ENCODE assay signal across 1 cellular context in the genomic region with DNA sequence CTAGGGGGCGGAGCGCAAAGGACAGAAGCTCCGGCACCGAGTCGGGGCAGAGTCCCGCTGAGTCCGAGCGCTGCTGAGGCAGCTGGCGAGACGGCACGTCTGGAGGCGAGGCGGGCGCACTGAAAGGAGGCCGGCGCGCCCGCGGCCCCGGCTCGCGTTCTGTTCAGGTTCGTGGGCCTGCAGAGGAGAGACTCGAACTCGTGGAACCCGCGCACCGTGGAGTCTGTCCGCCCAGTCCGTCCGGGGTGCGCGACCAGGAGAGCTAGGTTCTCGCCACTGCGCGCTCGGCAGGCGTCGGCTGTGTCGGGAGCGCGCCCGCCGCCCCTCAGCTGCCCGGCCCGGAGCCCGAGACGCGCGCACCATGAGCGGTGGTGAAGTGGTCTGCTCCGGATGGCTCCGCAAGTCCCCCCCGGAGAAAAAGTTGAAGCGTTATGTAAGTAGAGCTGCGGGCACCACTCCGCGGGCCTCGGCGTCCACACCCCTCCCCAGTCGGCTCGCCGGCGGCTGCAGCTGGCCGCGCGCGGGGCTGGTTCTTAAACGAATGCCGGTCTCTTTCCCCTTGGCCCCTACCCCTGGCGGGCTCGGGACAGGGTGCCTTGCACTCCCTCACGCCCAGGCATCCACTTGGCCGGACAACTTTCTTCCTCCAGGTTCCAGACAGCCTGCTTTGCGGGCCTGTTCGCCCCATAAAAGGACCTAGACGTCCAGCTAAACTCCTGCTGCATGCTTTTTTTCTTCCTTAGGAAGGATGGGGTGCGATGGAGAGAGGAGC.
TF ChIP-seq lines count a peak whose summit lies in the region.

A gene (plus strand): TSS at position 49 of the 772 bp plus-strand sequence. CDS start 313 bp downstream, at position 362.

TF ChIP-seq in HepG2, 621 proteins besides CTCF, POLR2A, EP300 and RAD21 (continued from another document and continues in another):
- TF ChIP-seq SATB2 (CRISPR knock-in tag; IDR thresholded peaks at IDR 0.05) (no peak), GABPB1 (CRISPR knock-in tag; IDR thresholded peaks at IDR 0.05) (peak; percentile 49; the same call in 1 of the 2 replicates), ZNF10 (CRISPR knock-in tag; IDR thresholded peaks at IDR 0.05; ENCODE audit: borderline replicate concordance, low read depth) (no peak), TAF1 (CRISPR knock-in tag; IDR thresholded peaks at IDR 0.05) (peak; percentile 71), ZNF207 (IDR thresholded peaks at IDR 0.05; ENCODE audit: borderline replicate concordance) (no peak), SRY (CRISPR knock-in tag; IDR thresholded peaks at IDR 0.05) (peak; percentile 50; the same call in 1 of the 2 replicates), MTA1 (CRISPR knock-in tag; IDR thresholded peaks at IDR 0.05; ENCODE audit: borderline replicate concordance) (no peak), MED13 (CRISPR knock-in tag; IDR thresholded peaks at IDR 0.05) (no peak), REPIN1 (CRISPR knock-in tag; IDR thresholded peaks at IDR 0.05; ENCODE audit: borderline replicate concordance, low read depth) (no peak), CCAR2 (optimal IDR thresholded peaks at IDR 0.05; ENCODE audit: low read depth, low read length) (no peak), MAZ (IDR thresholded peaks at IDR 0.05; ENCODE audit: borderline replicate concordance, low read depth, low read length) (no peak), MAZ (CRISPR knock-in tag; IDR thresholded peaks at IDR 0.05; ENCODE audit: low read depth) (0 out of 2 replicates have a peak, but pooled peaks have one; percentile 17), NFE2L2 (IDR thresholded peaks at IDR 0.05; ENCODE audit: low read length) (no peak), ZNF138 (CRISPR knock-in tag; IDR thresholded peaks at IDR 0.05; ENCODE audit: low read depth) (no peak), ZNF251 (CRISPR knock-in tag; IDR thresholded peaks at IDR 0.05) (no peak), ZBTB42 (CRISPR knock-in tag; IDR thresholded peaks at IDR 0.05) (no peak; the same call in 1 of the 2 replicates), NFYB (CRISPR knock-in tag; IDR thresholded peaks at IDR 0.05) (no peak), ZNF766 (CRISPR knock-in tag; IDR thresholded peaks at IDR 0.05; ENCODE audit: borderline replicate concordance) (no peak), IRF2 (CRISPR knock-in tag; IDR thresholded peaks at IDR 0.05) (no peak), KLF16 (CRISPR knock-in tag; IDR thresholded peaks at IDR 0.05) (no peak), ATF7 (IDR thresholded peaks at IDR 0.05) (no peak), ATF7 (CRISPR knock-in tag; IDR thresholded peaks at IDR 0.05) (no peak), ATF1 (CRISPR knock-in tag; IDR thresholded peaks at IDR 0.05) (no peak), ZNF569 (CRISPR knock-in tag; IDR thresholded peaks at IDR 0.05; ENCODE audit: borderline replicate concordance) (no peak), NR3C1 (CRISPR knock-in tag; IDR thresholded peaks at IDR 0.05) (no peak), POLR2AphosphoS5 (IDR thresholded peaks at IDR 0.05; ENCODE audit: low read depth, low read length) (peak; percentile 37; the same call in 1 of the 2 replicates), RBM39 (IDR thresholded peaks at IDR 0.05; ENCODE audit: low read depth, low read length, poor library complexity, severe bottlenecking) (no peak), HOXA5 (CRISPR knock-in tag; IDR thresholded peaks at IDR 0.05) (peak; percentile 22), BRCA1 (CRISPR knock-in tag; IDR thresholded peaks at IDR 0.05) (0 out of 2 replicates have a peak, but pooled peaks have one; percentile 64), KDM6A (CRISPR knock-in tag; IDR thresholded peaks at IDR 0.05; ENCODE audit: low read depth) (no peak), IKZF4 (CRISPR knock-in tag; IDR thresholded peaks at IDR 0.05; ENCODE audit: borderline replicate concordance, low read depth, not compliant biosample characterization) (no peak), HNF4G (IDR thresholded peaks at IDR 0.05; ENCODE audit: borderline replicate concordance, low read depth, low read length) (no peak), HNF4G (CRISPR knock-in tag; IDR thresholded peaks at IDR 0.05; ENCODE audit: borderline replicate concordance, low read depth) (no peak), ZSCAN25 (CRISPR knock-in tag; IDR thresholded peaks at IDR 0.05) (peak; percentile 52; the same call in 1 of the 2 replicates), U2AF1 (optimal IDR thresholded peaks at IDR 0.05; ENCODE audit: low read depth, low read length) (peak; percentile 32), RBM22 (optimal IDR thresholded peaks at IDR 0.05; ENCODE audit: low read length) (no peak), ZSCAN22 (CRISPR knock-in tag; IDR thresholded peaks at IDR 0.05) (no peak)
- TF ChIP-seq, protein P1, sequence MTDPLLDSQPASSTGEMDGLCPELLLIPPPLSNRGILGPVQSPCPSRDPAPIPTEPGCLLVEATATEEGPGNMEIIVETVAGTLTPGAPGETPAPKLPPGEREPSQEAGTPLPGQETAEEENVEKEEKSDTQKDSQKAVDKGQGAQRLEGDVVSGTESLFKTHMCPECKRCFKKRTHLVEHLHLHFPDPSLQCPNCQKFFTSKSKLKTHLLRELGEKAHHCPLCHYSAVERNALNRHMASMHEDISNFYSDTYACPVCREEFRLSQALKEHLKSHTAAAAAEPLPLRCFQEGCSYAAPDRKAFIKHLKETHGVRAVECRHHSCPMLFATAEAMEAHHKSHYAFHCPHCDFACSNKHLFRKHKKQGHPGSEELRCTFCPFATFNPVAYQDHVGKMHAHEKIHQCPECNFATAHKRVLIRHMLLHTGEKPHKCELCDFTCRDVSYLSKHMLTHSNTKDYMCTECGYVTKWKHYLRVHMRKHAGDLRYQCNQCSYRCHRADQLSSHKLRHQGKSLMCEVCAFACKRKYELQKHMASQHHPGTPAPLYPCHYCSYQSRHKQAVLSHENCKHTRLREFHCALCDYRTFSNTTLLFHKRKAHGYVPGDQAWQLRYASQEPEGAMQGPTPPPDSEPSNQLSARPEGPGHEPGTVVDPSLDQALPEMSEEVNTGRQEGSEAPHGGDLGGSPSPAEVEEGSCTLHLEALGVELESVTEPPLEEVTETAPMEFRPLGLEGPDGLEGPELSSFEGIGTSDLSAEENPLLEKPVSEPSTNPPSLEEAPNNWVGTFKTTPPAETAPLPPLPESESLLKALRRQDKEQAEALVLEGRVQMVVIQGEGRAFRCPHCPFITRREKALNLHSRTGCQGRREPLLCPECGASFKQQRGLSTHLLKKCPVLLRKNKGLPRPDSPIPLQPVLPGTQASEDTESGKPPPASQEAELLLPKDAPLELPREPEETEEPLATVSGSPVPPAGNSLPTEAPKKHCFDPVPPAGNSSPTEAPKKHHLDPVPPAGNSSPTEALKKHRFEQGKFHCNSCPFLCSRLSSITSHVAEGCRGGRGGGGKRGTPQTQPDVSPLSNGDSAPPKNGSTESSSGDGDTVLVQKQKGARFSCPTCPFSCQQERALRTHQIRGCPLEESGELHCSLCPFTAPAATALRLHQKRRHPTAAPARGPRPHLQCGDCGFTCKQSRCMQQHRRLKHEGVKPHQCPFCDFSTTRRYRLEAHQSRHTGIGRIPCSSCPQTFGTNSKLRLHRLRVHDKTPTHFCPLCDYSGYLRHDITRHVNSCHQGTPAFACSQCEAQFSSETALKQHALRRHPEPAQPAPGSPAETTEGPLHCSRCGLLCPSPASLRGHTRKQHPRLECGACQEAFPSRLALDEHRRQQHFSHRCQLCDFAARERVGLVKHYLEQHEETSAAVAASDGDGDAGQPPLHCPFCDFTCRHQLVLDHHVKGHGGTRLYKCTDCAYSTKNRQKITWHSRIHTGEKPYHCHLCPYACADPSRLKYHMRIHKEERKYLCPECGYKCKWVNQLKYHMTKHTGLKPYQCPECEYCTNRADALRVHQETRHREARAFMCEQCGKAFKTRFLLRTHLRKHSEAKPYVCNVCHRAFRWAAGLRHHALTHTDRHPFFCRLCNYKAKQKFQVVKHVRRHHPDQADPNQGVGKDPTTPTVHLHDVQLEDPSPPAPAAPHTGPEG (CRISPR knock-in tag; IDR thresholded peaks at IDR 0.05): 0 out of 2 replicates have a peak, but pooled peaks have one; percentile 24
- TF ChIP-seq, protein P2, sequence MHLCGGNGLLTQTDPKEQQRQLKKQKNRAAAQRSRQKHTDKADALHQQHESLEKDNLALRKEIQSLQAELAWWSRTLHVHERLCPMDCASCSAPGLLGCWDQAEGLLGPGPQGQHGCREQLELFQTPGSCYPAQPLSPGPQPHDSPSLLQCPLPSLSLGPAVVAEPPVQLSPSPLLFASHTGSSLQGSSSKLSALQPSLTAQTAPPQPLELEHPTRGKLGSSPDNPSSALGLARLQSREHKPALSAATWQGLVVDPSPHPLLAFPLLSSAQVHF (CRISPR knock-in tag; IDR thresholded peaks at IDR 0.05): no peak
- TF ChIP-seq, protein P3, sequence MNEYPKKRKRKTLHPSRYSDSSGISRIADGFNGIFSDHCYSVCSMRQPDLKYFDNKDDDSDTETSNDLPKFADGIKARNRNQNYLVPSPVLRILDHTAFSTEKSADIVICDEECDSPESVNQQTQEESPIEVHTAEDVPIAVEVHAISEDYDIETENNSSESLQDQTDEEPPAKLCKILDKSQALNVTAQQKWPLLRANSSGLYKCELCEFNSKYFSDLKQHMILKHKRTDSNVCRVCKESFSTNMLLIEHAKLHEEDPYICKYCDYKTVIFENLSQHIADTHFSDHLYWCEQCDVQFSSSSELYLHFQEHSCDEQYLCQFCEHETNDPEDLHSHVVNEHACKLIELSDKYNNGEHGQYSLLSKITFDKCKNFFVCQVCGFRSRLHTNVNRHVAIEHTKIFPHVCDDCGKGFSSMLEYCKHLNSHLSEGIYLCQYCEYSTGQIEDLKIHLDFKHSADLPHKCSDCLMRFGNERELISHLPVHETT (CRISPR knock-in tag; conservative IDR thresholded peaks at IDR 0.05): no peak
- TF ChIP-seq, protein P4, sequence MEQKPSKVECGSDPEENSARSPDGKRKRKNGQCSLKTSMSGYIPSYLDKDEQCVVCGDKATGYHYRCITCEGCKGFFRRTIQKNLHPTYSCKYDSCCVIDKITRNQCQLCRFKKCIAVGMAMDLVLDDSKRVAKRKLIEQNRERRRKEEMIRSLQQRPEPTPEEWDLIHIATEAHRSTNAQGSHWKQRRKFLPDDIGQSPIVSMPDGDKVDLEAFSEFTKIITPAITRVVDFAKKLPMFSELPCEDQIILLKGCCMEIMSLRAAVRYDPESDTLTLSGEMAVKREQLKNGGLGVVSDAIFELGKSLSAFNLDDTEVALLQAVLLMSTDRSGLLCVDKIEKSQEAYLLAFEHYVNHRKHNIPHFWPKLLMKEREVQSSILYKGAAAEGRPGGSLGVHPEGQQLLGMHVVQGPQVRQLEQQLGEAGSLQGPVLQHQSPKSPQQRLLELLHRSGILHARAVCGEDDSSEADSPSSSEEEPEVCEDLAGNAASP (CRISPR knock-in tag; IDR thresholded peaks at IDR 0.05; ENCODE audit: borderline replicate concordance): no peak
- TF ChIP-seq, protein P5, sequence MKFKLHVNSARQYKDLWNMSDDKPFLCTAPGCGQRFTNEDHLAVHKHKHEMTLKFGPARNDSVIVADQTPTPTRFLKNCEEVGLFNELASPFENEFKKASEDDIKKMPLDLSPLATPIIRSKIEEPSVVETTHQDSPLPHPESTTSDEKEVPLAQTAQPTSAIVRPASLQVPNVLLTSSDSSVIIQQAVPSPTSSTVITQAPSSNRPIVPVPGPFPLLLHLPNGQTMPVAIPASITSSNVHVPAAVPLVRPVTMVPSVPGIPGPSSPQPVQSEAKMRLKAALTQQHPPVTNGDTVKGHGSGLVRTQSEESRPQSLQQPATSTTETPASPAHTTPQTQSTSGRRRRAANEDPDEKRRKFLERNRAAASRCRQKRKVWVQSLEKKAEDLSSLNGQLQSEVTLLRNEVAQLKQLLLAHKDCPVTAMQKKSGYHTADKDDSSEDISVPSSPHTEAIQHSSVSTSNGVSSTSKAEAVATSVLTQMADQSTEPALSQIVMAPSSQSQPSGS (CRISPR knock-in tag; IDR thresholded peaks at IDR 0.05): no peak
- TF ChIP-seq, protein P6, sequence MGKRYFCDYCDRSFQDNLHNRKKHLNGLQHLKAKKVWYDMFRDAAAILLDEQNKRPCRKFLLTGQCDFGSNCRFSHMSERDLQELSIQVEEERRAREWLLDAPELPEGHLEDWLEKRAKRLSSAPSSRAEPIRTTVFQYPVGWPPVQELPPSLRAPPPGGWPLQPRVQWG (CRISPR knock-in tag; IDR thresholded peaks at IDR 0.05; ENCODE audit: borderline replicate concordance, low read depth): no peak
- TF ChIP-seq, protein P7, sequence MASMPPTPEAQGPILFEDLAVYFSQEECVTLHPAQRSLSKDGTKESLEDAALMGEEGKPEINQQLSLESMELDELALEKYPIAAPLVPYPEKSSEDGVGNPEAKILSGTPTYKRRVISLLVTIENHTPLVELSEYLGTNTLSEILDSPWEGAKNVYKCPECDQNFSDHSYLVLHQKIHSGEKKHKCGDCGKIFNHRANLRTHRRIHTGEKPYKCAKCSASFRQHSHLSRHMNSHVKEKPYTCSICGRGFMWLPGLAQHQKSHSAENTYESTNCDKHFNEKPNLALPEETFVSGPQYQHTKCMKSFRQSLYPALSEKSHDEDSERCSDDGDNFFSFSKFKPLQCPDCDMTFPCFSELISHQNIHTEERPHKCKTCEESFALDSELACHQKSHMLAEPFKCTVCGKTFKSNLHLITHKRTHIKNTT (CRISPR knock-in tag; IDR thresholded peaks at IDR 0.05): no peak
- TF ChIP-seq, protein P8, sequence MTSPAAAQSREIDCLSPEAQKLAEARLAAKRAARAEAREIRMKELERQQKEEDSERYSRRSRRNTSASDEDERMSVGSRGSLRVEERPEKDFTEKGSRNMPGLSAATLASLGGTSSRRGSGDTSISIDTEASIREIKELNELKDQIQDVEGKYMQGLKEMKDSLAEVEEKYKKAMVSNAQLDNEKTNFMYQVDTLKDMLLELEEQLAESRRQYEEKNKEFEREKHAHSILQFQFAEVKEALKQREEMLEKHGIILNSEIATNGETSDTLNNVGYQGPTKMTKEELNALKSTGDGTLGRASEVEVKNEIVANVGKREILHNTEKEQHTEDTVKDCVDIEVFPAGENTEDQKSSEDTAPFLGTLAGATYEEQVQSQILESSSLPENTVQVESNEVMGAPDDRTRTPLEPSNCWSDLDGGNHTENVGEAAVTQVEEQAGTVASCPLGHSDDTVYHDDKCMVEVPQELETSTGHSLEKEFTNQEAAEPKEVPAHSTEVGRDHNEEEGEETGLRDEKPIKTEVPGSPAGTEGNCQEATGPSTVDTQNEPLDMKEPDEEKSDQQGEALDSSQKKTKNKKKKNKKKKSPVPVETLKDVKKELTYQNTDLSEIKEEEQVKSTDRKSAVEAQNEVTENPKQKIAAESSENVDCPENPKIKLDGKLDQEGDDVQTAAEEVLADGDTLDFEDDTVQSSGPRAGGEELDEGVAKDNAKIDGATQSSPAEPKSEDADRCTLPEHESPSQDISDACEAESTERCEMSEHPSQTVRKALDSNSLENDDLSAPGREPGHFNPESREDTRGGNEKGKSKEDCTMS (CRISPR knock-in tag; conservative IDR thresholded peaks at IDR 0.05): no peak
- TF ChIP-seq, protein P9, sequence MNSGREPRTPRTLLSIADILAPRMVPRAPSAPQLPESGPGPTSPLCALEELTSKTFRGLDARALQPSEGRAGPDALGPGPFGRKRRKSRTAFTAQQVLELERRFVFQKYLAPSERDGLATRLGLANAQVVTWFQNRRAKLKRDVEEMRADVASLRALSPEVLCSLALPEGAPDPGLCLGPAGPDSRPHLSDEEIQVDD (CRISPR knock-in tag; IDR thresholded peaks at IDR 0.05; ENCODE audit: borderline replicate concordance): no peak
